ENCODE assay signal across 14 cellular contexts in genomic region chr19:1841209-1841924, GRCh38. TPM values are rescaled to one million over a fixed set of nuclear protein-coding genes. Genes with fewer than 3 reads are reported as not detected.
A peak's percentile ranks its signal among the peaks of the same experiment; 100 is the strongest.
DNase-seq lines count a peak whose midpoint lies in the region; ATAC-seq and TF ChIP-seq lines count a peak whose summit lies in the region.
"Had no signal": no experiment of that assay in that cellular context is flagged by ENCODE, and none has a peak within 500 bp of the region (broad histone marks: within the 10 kb centered on the region; RNA-seq: fewer than 3 reads in every experiment).

No MANE protein-coding gene starts in this region.

- H3K9me3 Mint-ChIP-seq in memory B cell: no peaks in the 10 kb centered on the region
- H3K9me3 Mint-ChIP-seq: activated T-cell treated with anti-CD3 and anti-CD28 coated beads, Interleukin-2, amount 50 U/mL, for 4 hours had no signal

- H3K9ac ChIP-seq in NT2/D1 (ENCODE audit: insufficient read length, low read depth) (peak overlapping the region; percentile 66), duodenal mucosa (ENCODE audit: low read depth in 1 of 2, low read length in 2 of 2) (no peak overlapping the region)
- H3K9ac ChIP-seq: KMS-11, SK-N-SH had no signal

- no peaks in the 10 kb centered on the region for H3K9me3 ChIP-seq in NT2/D1 (ENCODE audit: insufficient read depth, low read length)
- no peaks in the 10 kb centered on the region for H3K9me3 ChIP-seq in duodenal mucosa (ENCODE audit: control insufficient read depth in 1 of 2, low read length in 2 of 2)
- no peaks in the 10 kb centered on the region for H3K9me3 ChIP-seq in testis
- H3K9me3 ChIP-seq: ascending aorta, SK-N-SH had no signal

- peaks cover 33% of the 10 kb centered on the region for H3K4me1 Mint-ChIP-seq in memory B cell

- H3K27ac ChIP-seq in duodenal mucosa (ENCODE audit: low read depth, low read length) (peak overlapping the region; percentile 3), testis (peak overlapping the region; percentile 66 to 82)
- H3K27ac ChIP-seq: ascending aorta, hepatocyte, KMS-11 had no signal

- no peaks in the 10 kb centered on the region for H3K27me3 Mint-ChIP-seq in memory B cell

- TF ChIP-seq POLR2A in testis (IDR thresholded peaks at IDR 0.05): no peak

- no peak for TF ChIP-seq CTCF in testis (IDR thresholded peaks at IDR 0.05)

- intact Hi-C loops in testis (cut with DNase I; ENCODE audit: low total_unique reads): no loop called here

- H3K4me3 Mint-ChIP-seq in memory B cell: no peak overlapping the region
- H3K4me3 Mint-ChIP-seq: activated T-cell treated with anti-CD3 and anti-CD28 coated beads, Interleukin-2, amount 50 U/mL, for 4 hours had no signal

- ATAC-seq in memory B cell (ENCODE audit: low read depth) (no peak), HG02642 (IDR thresholded peaks at IDR 0.05; ENCODE audit: poor library complexity, unreplicated experiment) (no peak), HG02588 (IDR thresholded peaks at IDR 0.05; ENCODE audit: unreplicated experiment) (no peak)
- ATAC-seq: activated CD4-positive, CD25-positive, alpha-beta regulatory T cell treated with anti-CD3 and anti-CD28 coated beads, Interleukin-2, amount 50 U/mL, for 24 hours; activated T-cell treated with anti-CD3 and anti-CD28 coated beads, Interleukin-2, amount 50 U/mL, for 4 hours had no signal

- H3K4me1 ChIP-seq in NT2/D1 (ENCODE audit: insufficient read depth, insufficient read length) (peaks cover 40% of the 10 kb centered on the region), duodenal mucosa (ENCODE audit: control insufficient read depth in 1 of 2, insufficient read depth in 2 of 2, low read length in 2 of 2) (peaks cover 34 to 59% of the 10 kb centered on the region in 2 donors), testis (peaks cover 72% of the 10 kb centered on the region)

- DNase-seq in NT2/D1 (ENCODE audit: low read depth, low spot score): no peak
- no peak for DNase-seq in memory B cell (ENCODE audit: low spot score in 2 of 2)
- DNase-seq in testis: no peak
- no peak for DNase-seq in activated CD4-positive, alpha-beta T cell treated with anti-CD3 and anti-CD28 coated beads, Interleukin-2, amount 50 U/mL, for 4 hours
- DNase-seq: activated T-cell treated with anti-CD3 and anti-CD28 coated beads, Interleukin-2, amount 50 U/mL, for 4 hours; NCI-H1694 treated with DMSO at 0.1 percent for 48 hours; SK-N-SH had no signal

- peak overlapping the region; percentile 35 for H3K27ac Mint-ChIP-seq in memory B cell

- no peak overlapping the region for H3K4me3 ChIP-seq in NT2/D1 (ENCODE audit: insufficient read length, low read depth)
- H3K4me3 ChIP-seq in duodenal mucosa (ENCODE audit: low read depth in 1 of 2, low read length in 2 of 2): no peak overlapping the region
- peak overlapping the region in 1 of 2 donors; percentile 21 for H3K4me3 ChIP-seq in testis
- H3K4me3 ChIP-seq: ascending aorta, hepatocyte had no signal

- H3K27me3 ChIP-seq in NT2/D1 (ENCODE audit: insufficient read depth, insufficient read length): no peaks in the 10 kb centered on the region
- no peaks in the 10 kb centered on the region for H3K27me3 ChIP-seq in duodenal mucosa (ENCODE audit: control insufficient read depth in 1 of 2, insufficient read depth in 2 of 2, low read length in 2 of 2)
- H3K27me3 ChIP-seq in testis: no peaks in the 10 kb centered on the region
- H3K27me3 ChIP-seq: ascending aorta, hepatocyte had no signal

- 50 to 61% methylated on average over 34 to 35 of the region's 35 CpGs for WGBS in testis, 2 donors

- H3K36me3 Mint-ChIP-seq in memory B cell: peaks cover 5% of the 10 kb centered on the region

- peaks cover 67% of the 10 kb centered on the region for H3K36me3 ChIP-seq in NT2/D1 (ENCODE audit: insufficient read depth, insufficient read length, low read length)
- peaks cover 0 to 27% of the 10 kb centered on the region in 2 donors for H3K36me3 ChIP-seq in duodenal mucosa (ENCODE audit: control insufficient read depth in 1 of 2, insufficient read depth in 2 of 2, low read length in 2 of 2)
- H3K36me3 ChIP-seq in testis (ENCODE audit: low read depth, missing control alignments): no peaks in the 10 kb centered on the region

RNA-seq across cellular contexts. Expression of gene REXO1, which starts 6.9 kb away (rescaled TPM):
- 100 to 1,000 TPM; 149 to 200 TPM for total RNA-seq in testis
- 104 TPM for polyA plus RNA-seq in testis (ENCODE audit: insufficient read depth, low read depth, low replicate concordance)

RNA-seq across cellular contexts. Expression of gene KLF16, which starts 22.0 kb away (rescaled TPM):
- 10 to 100 TPM; 14.7 to 26.5 TPM for total RNA-seq in testis
- 13.3 TPM for polyA plus RNA-seq in testis (ENCODE audit: insufficient read depth, low read depth, low replicate concordance)

RNA-seq across cellular contexts. Expression of gene ATP8B3, which starts 29.3 kb away (rescaled TPM):
- total RNA-seq in testis: 10 to 100 TPM; 33.2 to 38.0 TPM
- 84.2 TPM for polyA plus RNA-seq in testis (ENCODE audit: insufficient read depth, low read depth, low replicate concordance)

RNA-seq across cellular contexts. Expression of gene ABHD17A, which starts 43.9 kb away (rescaled TPM):
- 100 to 1,000 TPM; 127 to 140 TPM for total RNA-seq in testis
- 51.1 TPM for polyA plus RNA-seq in testis (ENCODE audit: insufficient read depth, low read depth, low replicate concordance)
